ENCODE assay signal across 2 cellular contexts in the genomic region with DNA sequence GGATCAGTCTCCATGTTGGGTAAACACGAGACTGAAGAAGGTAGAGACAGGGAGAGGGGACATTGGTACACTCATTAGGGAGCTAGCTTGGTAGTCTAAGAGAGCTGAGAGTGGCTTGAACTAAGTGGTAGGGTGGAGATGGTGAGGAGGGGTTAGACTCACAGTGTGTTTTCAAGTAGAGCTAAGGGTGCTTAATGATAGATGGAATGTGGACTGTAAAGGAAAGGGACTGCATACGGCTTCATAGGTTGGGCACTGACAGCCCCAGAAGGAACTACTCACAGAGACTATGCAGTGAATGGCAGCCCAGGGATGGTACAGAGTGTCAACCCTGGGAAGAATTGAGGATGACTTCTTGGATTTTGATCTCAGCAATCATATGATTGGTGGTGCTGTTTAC.
TF ChIP-seq lines count a peak whose summit lies in the region.

No MANE protein-coding gene starts in this region.

TF ChIP-seq in SK-N-SH, 30 proteins besides CTCF, POLR2A, EP300 and RAD21 (continued from another document):
- TF ChIP-seq, protein P1, sequence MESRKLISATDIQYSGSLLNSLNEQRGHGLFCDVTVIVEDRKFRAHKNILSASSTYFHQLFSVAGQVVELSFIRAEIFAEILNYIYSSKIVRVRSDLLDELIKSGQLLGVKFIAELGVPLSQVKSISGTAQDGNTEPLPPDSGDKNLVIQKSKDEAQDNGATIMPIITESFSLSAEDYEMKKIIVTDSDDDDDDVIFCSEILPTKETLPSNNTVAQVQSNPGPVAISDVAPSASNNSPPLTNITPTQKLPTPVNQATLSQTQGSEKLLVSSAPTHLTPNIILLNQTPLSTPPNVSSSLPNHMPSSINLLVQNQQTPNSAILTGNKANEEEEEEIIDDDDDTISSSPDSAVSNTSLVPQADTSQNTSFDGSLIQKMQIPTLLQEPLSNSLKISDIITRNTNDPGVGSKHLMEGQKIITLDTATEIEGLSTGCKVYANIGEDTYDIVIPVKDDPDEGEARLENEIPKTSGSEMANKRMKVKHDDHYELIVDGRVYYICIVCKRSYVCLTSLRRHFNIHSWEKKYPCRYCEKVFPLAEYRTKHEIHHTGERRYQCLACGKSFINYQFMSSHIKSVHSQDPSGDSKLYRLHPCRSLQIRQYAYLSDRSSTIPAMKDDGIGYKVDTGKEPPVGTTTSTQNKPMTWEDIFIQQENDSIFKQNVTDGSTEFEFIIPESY (IDR thresholded peaks at IDR 0.05; ENCODE audit: borderline replicate concordance, low read depth) = no peak
TF ChIP-seq in SK-N-SH: peak in this region for 1.

TF ChIP-seq in IMR-90, 13 proteins besides CTCF, POLR2A, EP300 and RAD21 (continued from another document):
- TF ChIP-seq RCOR1 (IDR thresholded peaks at IDR 0.05; ENCODE audit: insufficient replicate concordance, low read length) (no peak), BHLHE40 (IDR thresholded peaks at IDR 0.05; ENCODE audit: low read depth, low read length) (no peak), SMC3 (IDR thresholded peaks at IDR 0.05; ENCODE audit: low read depth, low read length) (no peak), MAZ (IDR thresholded peaks at IDR 0.05; ENCODE audit: borderline replicate concordance, low read depth, low read length) (no peak), MXI1 (IDR thresholded peaks at IDR 0.05; ENCODE audit: borderline replicate concordance, low read depth, low read length) (no peak), RFX5 (IDR thresholded peaks at IDR 0.05; ENCODE audit: low read depth, low read length) (no peak), NFE2L2 (IDR thresholded peaks at IDR 0.05; ENCODE audit: low read depth, low read length) (no peak), MAFK (IDR thresholded peaks at IDR 0.05; ENCODE audit: low read depth, low read length) (no peak), FOS (IDR thresholded peaks at IDR 0.05; ENCODE audit: low read depth, low read length) (no peak), CEBPB (IDR thresholded peaks at IDR 0.05; ENCODE audit: low read depth, low read length) (no peak), CHD1 (IDR thresholded peaks at IDR 0.05; ENCODE audit: low read depth, low read length) (no peak)
- TF ChIP-seq, protein P2, sequence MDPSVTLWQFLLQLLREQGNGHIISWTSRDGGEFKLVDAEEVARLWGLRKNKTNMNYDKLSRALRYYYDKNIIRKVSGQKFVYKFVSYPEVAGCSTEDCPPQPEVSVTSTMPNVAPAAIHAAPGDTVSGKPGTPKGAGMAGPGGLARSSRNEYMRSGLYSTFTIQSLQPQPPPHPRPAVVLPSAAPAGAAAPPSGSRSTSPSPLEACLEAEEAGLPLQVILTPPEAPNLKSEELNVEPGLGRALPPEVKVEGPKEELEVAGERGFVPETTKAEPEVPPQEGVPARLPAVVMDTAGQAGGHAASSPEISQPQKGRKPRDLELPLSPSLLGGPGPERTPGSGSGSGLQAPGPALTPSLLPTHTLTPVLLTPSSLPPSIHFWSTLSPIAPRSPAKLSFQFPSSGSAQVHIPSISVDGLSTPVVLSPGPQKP (IDR thresholded peaks at IDR 0.05; ENCODE audit: borderline replicate concordance, low read depth, low read length) = no peak
